14 cellular contexts compared by ENCODE assay signal in the genomic region with DNA sequence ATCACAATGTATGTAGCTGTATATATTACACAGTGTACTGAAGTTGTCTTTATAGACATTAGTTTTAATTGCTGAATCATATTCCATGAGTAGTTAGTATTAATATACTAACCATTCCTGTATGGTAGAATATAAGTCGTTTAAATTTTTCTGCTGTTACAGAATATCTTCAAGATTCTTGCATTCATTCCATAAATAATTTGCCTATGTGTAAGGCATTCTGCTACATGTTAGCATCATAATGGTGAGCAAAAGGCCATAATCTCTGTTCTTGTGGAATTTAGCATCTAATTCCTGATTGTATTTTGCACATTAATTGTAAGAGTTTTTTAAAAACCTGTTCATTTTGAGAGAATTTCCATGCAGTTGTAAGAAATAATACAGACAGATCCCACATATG.
"Had no signal": no experiment of that assay in that cellular context is flagged by ENCODE, and none has a peak within 500 bp of the region (broad histone marks: within the 10 kb centered on the region; RNA-seq: fewer than 3 reads in every experiment).

No MANE protein-coding gene starts in this region.

- H2AFZ ChIP-seq: neural progenitor cell, parathyroid adenoma had no signal

- H3K4me3 ChIP-seq: gastroesophageal sphincter, neural progenitor cell, thyroid gland had no signal

- H3K9me3 ChIP-seq: gastroesophageal sphincter, thyroid gland had no signal

- ATAC-seq: activated CD4-positive, alpha-beta T cell treated with anti-CD3 and anti-CD28 coated beads for 36 hours; gastroesophageal sphincter; stimulated activated memory B cell treated with anti-CD40 and anti-IgM and Interleukin-4, amounts not matched to agents 10 μg/mL and 1 μg/mL and 100 μg/mL, for 72 hours had no signal

- H3K36me3 ChIP-seq: neural progenitor cell had no signal

- H3K4me1 ChIP-seq: neural progenitor cell, parathyroid adenoma had no signal

- H3K27ac ChIP-seq: epithelial cell of prostate, neural progenitor cell, parathyroid adenoma, thyroid gland had no signal

- H3K27me3 ChIP-seq: gastroesophageal sphincter, neural progenitor cell, thyroid gland had no signal

- H3K4me2 ChIP-seq: neural progenitor cell had no signal

- H3K9ac ChIP-seq: neural progenitor cell, parathyroid adenoma had no signal

- DNase-seq: activated CD4-positive, alpha-beta memory T cell treated with anti-CD3 and anti-CD28 coated beads for 36 hours; activated CD4-positive, alpha-beta T cell treated with anti-CD3 and anti-CD28 coated beads for 36 hours; activated gamma-delta T cell; activated T-cell treated with anti-CD3 and anti-CD28 coated beads, Interleukin-2, amount 50 U/mL, for 24 hours; cerebellar nuclear complex; islet precursor cell; stimulated activated CD4-positive, alpha-beta T cell treated with anti-CD3 and anti-CD28 coated beads, Interleukin-2, amount 100 ng/mL, for 48 hours; T-helper 1 cell had no signal
